1 cellular context compared by ENCODE assay signal in the genomic region with DNA sequence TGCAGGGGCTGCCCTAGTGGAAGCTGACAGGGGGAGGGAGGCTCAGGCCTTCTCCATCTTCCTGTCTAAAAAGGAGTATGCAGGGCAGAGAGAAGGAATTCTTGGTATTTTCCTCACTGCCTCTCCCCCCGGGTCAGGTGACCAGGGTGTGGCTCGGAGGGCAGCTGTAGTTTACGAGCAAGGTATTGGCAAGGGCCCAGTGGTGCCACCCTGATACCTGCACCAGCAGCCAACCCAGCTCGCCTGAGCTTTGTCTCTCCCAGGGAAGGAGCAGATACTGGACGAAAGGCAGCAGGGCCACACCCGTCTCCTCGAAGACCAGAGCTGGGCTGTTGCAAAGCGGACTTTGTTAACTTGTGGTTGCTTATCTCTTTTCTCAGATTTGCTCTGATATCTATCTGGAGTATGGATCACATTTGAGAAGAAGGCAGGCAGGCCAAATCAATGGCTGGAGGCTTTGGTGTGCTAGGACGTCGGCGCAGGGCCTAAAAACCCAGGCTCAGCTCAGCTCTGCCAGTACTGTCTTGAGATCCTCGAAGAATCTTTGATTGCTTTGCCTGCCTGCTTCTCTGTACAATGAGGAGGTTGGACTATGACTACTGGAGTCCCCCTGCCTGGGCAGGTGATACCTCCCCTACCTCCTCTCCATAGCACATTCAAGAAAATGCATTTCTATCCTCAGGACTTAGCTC.
TF ChIP-seq lines count a peak whose summit lies in the region.

No MANE protein-coding gene starts in this region.

TF ChIP-seq in WTC11, 78 proteins besides CTCF, POLR2A, EP300 and RAD21:
- TF ChIP-seq USF2 (CRISPR knock-in tag; IDR thresholded peaks at IDR 0.05) (peak; percentile 72), ZNF219 (CRISPR knock-in tag; IDR thresholded peaks at IDR 0.05; ENCODE audit: borderline replicate concordance) (no peak)
- TF ChIP-seq, protein P1, sequence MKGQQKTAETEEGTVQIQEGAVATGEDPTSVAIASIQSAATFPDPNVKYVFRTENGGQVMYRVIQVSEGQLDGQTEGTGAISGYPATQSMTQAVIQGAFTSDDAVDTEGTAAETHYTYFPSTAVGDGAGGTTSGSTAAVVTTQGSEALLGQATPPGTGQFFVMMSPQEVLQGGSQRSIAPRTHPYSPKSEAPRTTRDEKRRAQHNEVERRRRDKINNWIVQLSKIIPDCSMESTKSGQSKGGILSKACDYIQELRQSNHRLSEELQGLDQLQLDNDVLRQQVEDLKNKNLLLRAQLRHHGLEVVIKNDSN (CRISPR knock-in tag; IDR thresholded peaks at IDR 0.05), result peak; percentile 65; the same call in 1 of the 2 replicates
TF ChIP-seq in WTC11: peak in this region for 2.
